8 cellular contexts compared by ENCODE assay signal in genomic region chr12:108559748-108560147, GRCh38. TPM values are rescaled to one million over a fixed set of nuclear protein-coding genes. Genes with fewer than 3 reads are reported as not detected.
A peak's percentile ranks its signal among the peaks of the same experiment; 100 is the strongest.
DNase-seq lines count a peak whose midpoint lies in the region; ATAC-seq, FAIRE-seq and TF ChIP-seq lines count a peak whose summit lies in the region.

No MANE protein-coding gene starts in this region.

- no peak for TF ChIP-seq CTCF in right atrium auricular region (IDR thresholded peaks at IDR 0.05)
- no peak for TF ChIP-seq CTCF in astrocyte of the spinal cord (IDR thresholded peaks at IDR 0.05; ENCODE audit: low read depth, low read length)
- TF ChIP-seq CTCF in lower lobe of right lung (IDR thresholded peaks at IDR 0.05) = no peak
- no peak for TF ChIP-seq CTCF in uterus (IDR thresholded peaks at IDR 0.05)

- peak overlapping the region; percentile 86 to 97 for H3K4me3 ChIP-seq in right atrium auricular region
- peak overlapping the region; percentile 99 for H3K4me3 ChIP-seq in astrocyte of the spinal cord (ENCODE audit: low read depth, low read length)
- peak overlapping the region; percentile 100 for H3K4me3 ChIP-seq in lower lobe of right lung
- H3K4me3 ChIP-seq in uterus = peak overlapping the region; percentile 67 to 91

- H3K36me3 ChIP-seq in right atrium auricular region (peaks cover 7% of the 10 kb centered on the region), lower lobe of right lung (peaks cover 34% of the 10 kb centered on the region), uterus (no peaks in the 10 kb centered on the region)

- intact Hi-C loops in Right ventricle myocardium inferior (cut with DNase I) (loop anchor here (2.0 to 5.0 kb wide), 3 partner anchors 171 to 393 kb away; partner anchors contain the start of genes CORO1C and SSH1), lower lobe of right lung (cut with DNase I) (no loop called here), uterus (cut with DNase I; ENCODE audit: low total_unique reads) (loop anchor here (5.0 to 10.0 kb wide), 2 partner anchors 58 to 535 kb away; partner anchors contain the start of genes ALKBH2 and UNG)

- H3K9me3 ChIP-seq in right atrium auricular region (no peaks in the 10 kb centered on the region), lower lobe of right lung (no peaks in the 10 kb centered on the region), uterus (no peaks in the 10 kb centered on the region)

- TF ChIP-seq POLR2A in uterus (IDR thresholded peaks at IDR 0.05) = no peak
- TF ChIP-seq POLR2A in GM12891 (IDR thresholded peaks at IDR 0.05; ENCODE audit: low read depth, low read length) = no peak

- H3K27me3 ChIP-seq in right atrium auricular region (no peaks in the 10 kb centered on the region), lower lobe of right lung (ENCODE audit: low read depth) (no peaks in the 10 kb centered on the region), uterus (no peaks in the 10 kb centered on the region)

- in situ Hi-C loops in astrocyte of the spinal cord (cut with HindIII; ENCODE audit: low sequenced_read_pairs) = no loop called here

- FAIRE-seq in GM12891 (lab: Jason Lieb, UNC) (no peak), urothelium cell line (lab: Jason Lieb, UNC) (no peak)

- DNase-seq in right atrium auricular region (ENCODE audit: low spot score) = no peak
- DNase-seq in Right ventricle myocardium inferior (ENCODE audit: missing footprints) = no peak
- DNase-seq in astrocyte of the spinal cord (ENCODE audit: low read depth, low spot score) = no peak
- DNase-seq in lower lobe of right lung = no peak
- no peak for DNase-seq in uterus
- DNase-seq in NOMO-1 treated with dmso at 0.1 percent for 144 hours (lab: John Stamatoyannopoulos, UW; ENCODE audit: unreplicated experiment) = no peak
- DNase-seq in GM12891 (ENCODE audit: insufficient read length, low spot score) = no peak
- DNase-seq in urothelium cell line (ENCODE audit: low spot score) = no peak

- H3K4me1 ChIP-seq in right atrium auricular region = peaks cover 0 to 56% of the 10 kb centered on the region in 2 donors
- H3K4me1 ChIP-seq in lower lobe of right lung = peaks cover 64% of the 10 kb centered on the region
- peaks cover 0 to 22% of the 10 kb centered on the region in 2 donors for H3K4me1 ChIP-seq in uterus

- H3K27ac ChIP-seq in right atrium auricular region = no peak overlapping the region
- H3K27ac ChIP-seq in lower lobe of right lung = no peak overlapping the region
- no peak overlapping the region for H3K27ac ChIP-seq in uterus

- ATAC-seq in Right ventricle myocardium inferior = no peak
- no peak for ATAC-seq in lower lobe of right lung

TF ChIP-seq in GM12891, 5 proteins besides CTCF, POLR2A, EP300 and RAD21:
- TF ChIP-seq PAX5 (IDR thresholded peaks at IDR 0.05; ENCODE audit: insufficient read depth, low read length, severe bottlenecking) (no peak), POU2F2 (IDR thresholded peaks at IDR 0.05; ENCODE audit: low read depth, low read length) (no peak), POLR2AphosphoS5 (IDR thresholded peaks at IDR 0.05; ENCODE audit: low read depth, low read length) (no peak), TAF1 (IDR thresholded peaks at IDR 0.05; ENCODE audit: low read depth, low read length) (no peak), SPI1 (IDR thresholded peaks at IDR 0.05; ENCODE audit: low read depth, low read length) (no peak)
TF ChIP-seq in GM12891: peak in this region for 0.

RNA-seq across cellular contexts. Expression of gene SART3, which starts 1.2 kb away (rescaled TPM):
- total RNA-seq in right atrium auricular region (10 to 100 TPM; 33.4 to 44.4 TPM), Right ventricle myocardium inferior (21.7 TPM), lower lobe of right lung (42.8 TPM), uterus (10 to 100 TPM; 16.2 to 86.1 (median 55.7) TPM)
- 31.7 TPM for polyA plus RNA-seq in GM12891 (2012; ENCODE audit: low read depth, missing spikeins)

RNA-seq across cellular contexts. Expression of gene ISCU, which starts 2.6 kb away (rescaled TPM):
- total RNA-seq in right atrium auricular region = 100 to 1,000 TPM; 421 to 433 TPM
- 444 TPM for total RNA-seq in Right ventricle myocardium inferior
- total RNA-seq in lower lobe of right lung = 133 TPM
- 100 to 1,000 TPM in 3 of 4 donors, 10 to 100 TPM in 1; 81.3 to 226 (median 161) TPM for total RNA-seq in uterus
- 134 TPM for polyA plus RNA-seq in GM12891 (2012; ENCODE audit: low read depth, missing spikeins)

RNA-seq across cellular contexts. Expression of gene TMEM119, which starts 38.1 kb away (rescaled TPM):
- 1 to 10 TPM; 1.8 to 5.5 TPM for total RNA-seq in right atrium auricular region
- total RNA-seq in Right ventricle myocardium inferior = 1.3 TPM
- 13.4 TPM for total RNA-seq in lower lobe of right lung
- total RNA-seq in uterus = 100 to 1,000 TPM in 1 of 4 donors, 10 to 100 TPM in 2, 1 to 10 TPM in 1; 9.1 to 102 (median 12.4) TPM
- 0.10 TPM for polyA plus RNA-seq in GM12891 (2012; ENCODE audit: low read depth, missing spikeins)

RNA-seq across cellular contexts. Expression of gene FICD, which starts 44.7 kb away (rescaled TPM):
- 1 to 10 TPM; 2.6 to 7.5 TPM for total RNA-seq in right atrium auricular region
- total RNA-seq in Right ventricle myocardium inferior = 2.9 TPM
- 8.3 TPM for total RNA-seq in lower lobe of right lung
- total RNA-seq in uterus = 10 to 100 TPM in 1 of 4 donors, 1 to 10 TPM in 3; 3.5 to 11.5 (median 4.3) TPM
- polyA plus RNA-seq in GM12891 (2012; ENCODE audit: low read depth, missing spikeins) = 2.8 TPM
